ENCODE assay signal across 15 cellular contexts in genomic region chr3:175003590-175003989, GRCh38.
"Had no signal": no experiment of that assay in that cellular context is flagged by ENCODE, and none has a peak within 500 bp of the region (broad histone marks: within the 10 kb centered on the region; RNA-seq: fewer than 3 reads in every experiment).

No MANE protein-coding gene starts in this region.

- H3K36me3 Mint-ChIP-seq: activated naive CD4-positive, alpha-beta T cell treated with anti-CD3 and anti-CD28 coated beads, Interleukin-2, amount 50 U/mL, for 24 hours had no signal

- H3K27me3 Mint-ChIP-seq: activated naive CD4-positive, alpha-beta T cell treated with anti-CD3 and anti-CD28 coated beads, Interleukin-2, amount 50 U/mL, for 24 hours; natural killer cell treated with Interleukin-12 subunit alpha and Interleukin-12 subunit beta and Interleukin-15 and Interleukin-18, amount 100 ng/mL, for 72 hours; stimulated activated naive CD8-positive, alpha-beta T cell treated with anti-CD3 and anti-CD28 coated beads, Interleukin-15, amount 100 ng/mL, for 72 hours had no signal

- H3K4me1 ChIP-seq: heart left ventricle, tibial artery had no signal

- H3K27me3 ChIP-seq: heart left ventricle, pancreas, tibial artery had no signal

- H3K4me3 Mint-ChIP-seq: activated naive CD4-positive, alpha-beta T cell treated with anti-CD3 and anti-CD28 coated beads, Interleukin-2, amount 50 U/mL, for 24 hours; natural killer cell treated with Interleukin-12 subunit alpha and Interleukin-12 subunit beta and Interleukin-15 and Interleukin-18, amount 100 ng/mL, for 72 hours; stimulated activated naive CD8-positive, alpha-beta T cell treated with anti-CD3 and anti-CD28 coated beads, Interleukin-15, amount 100 ng/mL, for 72 hours had no signal

- H3K4me1 Mint-ChIP-seq: activated naive CD4-positive, alpha-beta T cell treated with anti-CD3 and anti-CD28 coated beads, Interleukin-2, amount 50 U/mL, for 24 hours; stimulated activated naive CD8-positive, alpha-beta T cell treated with anti-CD3 and anti-CD28 coated beads, Interleukin-15, amount 100 ng/mL, for 72 hours had no signal

- H3K9me3 ChIP-seq: heart left ventricle, pancreas, tibial artery had no signal

- H3K4me3 ChIP-seq: heart left ventricle, pancreas, tibial artery had no signal

- H3K36me3 ChIP-seq: heart left ventricle, pancreas, tibial artery had no signal

- ATAC-seq: heart left ventricle; left ventricle myocardium superior; natural killer cell treated with Interleukin-12 subunit alpha and Interleukin-12 subunit beta and Interleukin-15 and Interleukin-18, amount 100 ng/mL, for 72 hours; pancreas; right cardiac atrium; stimulated activated naive CD8-positive, alpha-beta T cell treated with anti-CD3 and anti-CD28 coated beads, Interleukin-15, amount 100 ng/mL, for 72 hours had no signal

- H3K27ac Mint-ChIP-seq: activated naive CD4-positive, alpha-beta T cell treated with anti-CD3 and anti-CD28 coated beads, Interleukin-2, amount 50 U/mL, for 24 hours; natural killer cell treated with Interleukin-12 subunit alpha and Interleukin-12 subunit beta and Interleukin-15 and Interleukin-18, amount 100 ng/mL, for 72 hours; stimulated activated naive CD8-positive, alpha-beta T cell treated with anti-CD3 and anti-CD28 coated beads, Interleukin-15, amount 100 ng/mL, for 72 hours had no signal

- DNase-seq: activated CD4-positive, alpha-beta T cell treated with anti-CD3 and anti-CD28 coated beads for 1 hour; activated gamma-delta T cell treated with Interleukin-2 at 50 U/mL for 16 hours; activated T-cell treated with anti-CD3 and anti-CD28 coated beads, Interleukin-2, amount 50 U/mL, for 1 hour; aorta; central memory CD4-positive, alpha-beta T cell; effector memory CD4-positive, alpha-beta T cell; heart left ventricle; left ventricle myocardium superior; pancreas; right cardiac atrium; stimulated activated CD4-positive, alpha-beta T cell treated with anti-CD3 and anti-CD28 coated beads, Interleukin-1b, Interleukin-23, amount 100 ng/mL, for 48 hours; stimulated activated naive CD8-positive, alpha-beta T cell treated with anti-CD3 and anti-CD28 coated beads, Interleukin-15, amount 100 ng/mL, for 72 hours; tibial artery had no signal

- H3K27ac ChIP-seq: heart left ventricle, pancreas, tibial artery had no signal
